7 cellular contexts compared by ENCODE assay signal in genomic region chr9:114385412-114386181, GRCh38. TPM values are rescaled to one million over a fixed set of nuclear protein-coding genes. Genes with fewer than 3 reads are reported as not detected.
DNase-seq lines count a peak whose midpoint lies in the region; ATAC-seq and TF ChIP-seq lines count a peak whose summit lies in the region.

No MANE protein-coding gene starts in this region.

- peak overlapping the region; percentile 90 for H3K9ac ChIP-seq in SU-DHL-6 (ENCODE audit: low read length)
- peak overlapping the region; percentile 30 for H3K9ac ChIP-seq in smooth muscle cell (ENCODE audit: low read depth)

- peak; percentile 77 for DNase-seq in activated naive CD8-positive, alpha-beta T cell treated with anti-CD3 and anti-CD28 coated beads, Interleukin-2, amount 50 U/mL, for 16 hours (ENCODE audit: low read depth, low spot score)
- DNase-seq in hepatic stellate cell (ENCODE audit: low spot score) (peak; percentile 82), smooth muscle cell (lab: John Stamatoyannopoulos, UW; ENCODE audit: unreplicated experiment) (no peak), NCI-H345 treated with DMSO at 0.1 percent for 48 hours (lab: John Stamatoyannopoulos, UW; ENCODE audit: unreplicated experiment) (no peak)

- H3F3A ChIP-seq in SU-DHL-6 (ENCODE audit: insufficient read depth) (peaks cover 46% of the 10 kb centered on the region), smooth muscle cell (ENCODE audit: low read depth) (peaks cover 18% of the 10 kb centered on the region)

- H3K4me3 ChIP-seq in SU-DHL-6 (ENCODE audit: insufficient read depth, low read length, poor library complexity, severe bottlenecking) = peak overlapping the region; percentile 80
- no peak overlapping the region for H3K4me3 ChIP-seq in smooth muscle cell

- H3K9me2 ChIP-seq in SU-DHL-6 (replicated peaks; ENCODE audit: insufficient read depth, low read length) = no peaks in the 10 kb centered on the region

- no peaks in the 10 kb centered on the region for H4K20me1 ChIP-seq in SU-DHL-6 (ENCODE audit: low read depth, low read length)
- H4K20me1 ChIP-seq in smooth muscle cell (ENCODE audit: low read depth) = peaks cover 13% of the 10 kb centered on the region

- TF ChIP-seq CTCF in SU-DHL-6 (IDR thresholded peaks at IDR 0.05; ENCODE audit: insufficient read depth, low read length, poor library complexity, severe bottlenecking) = no peak
- TF ChIP-seq CTCF in smooth muscle cell (IDR thresholded peaks at IDR 0.05; ENCODE audit: borderline replicate concordance, insufficient read depth, poor library complexity, severe bottlenecking) = no peak

- H3K79me2 ChIP-seq in SU-DHL-6 (ENCODE audit: insufficient read depth, low read length) (peaks cover 87% of the 10 kb centered on the region), smooth muscle cell (ENCODE audit: low read depth) (peaks cover 50% of the 10 kb centered on the region)

- H3K27ac ChIP-seq in SU-DHL-6 (ENCODE audit: low read depth, low read length) (peak overlapping the region; percentile 98), smooth muscle cell (ENCODE audit: low read depth) (peak overlapping the region; percentile 92)

- 47% methylated on average over 11 of the region's 11 CpGs for WGBS in smooth muscle cell (ENCODE audit: low lambda C conversion rate)

- no peaks in the 10 kb centered on the region for H3K27me3 ChIP-seq in SU-DHL-6 (ENCODE audit: low read length)
- H3K27me3 ChIP-seq in smooth muscle cell (ENCODE audit: low read depth) = no peaks in the 10 kb centered on the region

- ATAC-seq in GM19025 (IDR thresholded peaks at IDR 0.05; ENCODE audit: low read depth, unreplicated experiment) (peak; percentile 81), HG03280 (IDR thresholded peaks at IDR 0.05; ENCODE audit: unreplicated experiment) (peak; percentile 87)

- H2AFZ ChIP-seq in SU-DHL-6 (ENCODE audit: low read depth, low read length, severe bottlenecking) (no peak overlapping the region), smooth muscle cell (ENCODE audit: low read depth) (no peak overlapping the region)

- H3K4me2 ChIP-seq in SU-DHL-6 (ENCODE audit: low read depth, low read length, poor library complexity, severe bottlenecking) (peak overlapping the region; percentile 95), smooth muscle cell (peak overlapping the region; percentile 93)

- H3K36me3 ChIP-seq in SU-DHL-6 (ENCODE audit: low read length) = no peaks in the 10 kb centered on the region
- H3K36me3 ChIP-seq in smooth muscle cell (ENCODE audit: low read depth) = no peaks in the 10 kb centered on the region

- peaks cover 39% of the 10 kb centered on the region for H3K4me1 ChIP-seq in smooth muscle cell (ENCODE audit: low read depth)

- no peaks in the 10 kb centered on the region for H3K9me3 ChIP-seq in SU-DHL-6 (ENCODE audit: insufficient read depth, low read length)
- H3K9me3 ChIP-seq in smooth muscle cell (replicated peaks; ENCODE audit: low read depth) = no peaks in the 10 kb centered on the region

RNA-seq across cellular contexts. Expression of gene AKNA, which starts 2.2 kb away (rescaled TPM):
- total RNA-seq in smooth muscle cell = 3.0 and 4.7 TPM in 2 replicates
- polyA plus RNA-seq in smooth muscle cell = 2.8 and 3.2 TPM in 2 replicates

RNA-seq across cellular contexts. Expression of gene ORM2, which starts 55.9 kb away (rescaled TPM):
- total RNA-seq in smooth muscle cell = 0.27 TPM in 1 of 2 replicates, not detected in the other
- polyA plus RNA-seq in smooth muscle cell = not detected in 2 replicates

Comparison
In these comparisons a context has a peak if more than half of its experiments do, and no peak if none do; other contexts are left out.
1. DNase-seq: peak in activated naive CD8-positive, alpha-beta T cell treated with anti-CD3 and anti-CD28 coated beads, Interleukin-2, amount 50 U/mL, for 16 hours (single experiment) and hepatic stellate cell (single experiment); none in smooth muscle cell (single experiment) and NCI-H345 treated with DMSO at 0.1 percent for 48 hours (single experiment).